22 cellular contexts compared by ENCODE assay signal in genomic region chr3:127070776-127071175, GRCh38.
DNase-seq lines count a peak whose midpoint lies in the region; ATAC-seq, FAIRE-seq and TF ChIP-seq lines count a peak whose summit lies in the region.
"Had no signal": no experiment of that assay in that cellular context is flagged by ENCODE, and none has a peak within 500 bp of the region (broad histone marks: within the 10 kb centered on the region; RNA-seq: fewer than 3 reads in every experiment).

No MANE protein-coding gene starts in this region.

- TF ChIP-seq RAD21 in H1 (IDR thresholded peaks at IDR 0.05 in 1 of 2, conservative IDR thresholded peaks at IDR 0.05 in 1 of 2; ENCODE audit: low read depth in 2 of 2, low read length in 2 of 2): no peak

- intact Hi-C loops in cardiac septum (cut with DNase I): no loop called here

- H3K4me3 ChIP-seq in right atrium auricular region (no peak overlapping the region), H1 (ENCODE audit: extremely low read depth in 1 of 4, insufficient read depth in 2 of 4, low read depth in 3 of 4, low read length in 4 of 4) (no peak overlapping the region), neuronal stem cell (ENCODE audit: low read length in 2 of 2) (peak overlapping the region in 1 of 2 donors; percentile 58), suprapubic skin (no peak overlapping the region)
- H3K4me3 ChIP-seq: A549; BLaER1 treated with 17β-estradiol and CSF1 and Interleukin-3, amounts not matched to agents 10 nM and 100 nM; PC-9; SK-N-MC had no signal

- DNase-seq in cardiac septum (ENCODE audit: low spot score) (peak; percentile 68), right atrium auricular region (ENCODE audit: low spot score) (no peak), H1 (ENCODE audit: low read depth in 1 of 2, low spot score in 2 of 2) (no peak), neuronal stem cell (ENCODE audit: low spot score) (no peak), suprapubic skin (ENCODE audit: low spot score in 2 of 2) (peak; percentile 44 to 69), SHP77 (lab: John Stamatoyannopoulos, UW) (no peak), NCI-H1092 (lab: John Stamatoyannopoulos, UW) (no peak)
- DNase-seq: AML-193; CD4-positive, alpha-beta T cell; H7; Karpas-422; MV-4-11; NCI-H2029 treated with DMSO at 0.1 percent for 48 hours; NCI-H446 treated with DMSO at 0.1 percent for 48 hours; NCI-H526 treated with DMSO at 0.1 percent for 48 hours; PC-9; SIG-M5 had no signal

- H3K4me1 ChIP-seq in right atrium auricular region (peaks cover 0 to 8% of the 10 kb centered on the region in 2 donors), H1 (replicated peaks in 1 of 4; ENCODE audit: control insufficient read depth in 3 of 4, insufficient read depth in 4 of 4, low read length in 3 of 4) (no peaks in the 10 kb centered on the region), neuronal stem cell (ENCODE audit: control insufficient read depth in 2 of 2, insufficient read depth in 1 of 2, low read depth in 1 of 2, low read length in 2 of 2) (no peaks in the 10 kb centered on the region), suprapubic skin (peaks cover 64% of the 10 kb centered on the region)
- H3K4me1 ChIP-seq: A549 had no signal

- TF ChIP-seq CTCF in right atrium auricular region (IDR thresholded peaks at IDR 0.05) (no peak), H1 (IDR thresholded peaks at IDR 0.05; ENCODE audit: control extremely low read depth in 1 of 3, insufficient read depth in 1 of 3, low read depth in 1 of 3, low read length in 3 of 3) (no peak), suprapubic skin (IDR thresholded peaks at IDR 0.05) (no peak)

- H2BK120ac ChIP-seq in H1 (replicated peaks; ENCODE audit: low read depth, low read length) (no peak overlapping the region), neuronal stem cell (ENCODE audit: low read depth, low read length) (no peak overlapping the region)

- H2AK5ac ChIP-seq in H1 (ENCODE audit: low read depth, low read length) (no peak overlapping the region), neuronal stem cell (ENCODE audit: low read depth, low read length) (peak overlapping the region; percentile 2)

- no peaks in the 10 kb centered on the region for H3K27me3 ChIP-seq in right atrium auricular region
- H3K27me3 ChIP-seq in H1 (replicated peaks in 1 of 4; ENCODE audit: control insufficient read depth in 3 of 4, extremely low read depth in 1 of 4, insufficient read depth in 3 of 4, low read length in 3 of 4): no peaks in the 10 kb centered on the region
- peaks cover 0 to 14% (median 0%) of the 10 kb centered on the region in 3 experiments for H3K27me3 ChIP-seq in neuronal stem cell (ENCODE audit: control insufficient read depth in 3 of 3, insufficient read depth in 3 of 3, low read depth in 1 of 3, low read length in 3 of 3)
- peaks cover 2% of the 10 kb centered on the region for H3K27me3 ChIP-seq in suprapubic skin

- no peaks in the 10 kb centered on the region for H4K20me1 ChIP-seq in H1 (replicated peaks in 1 of 2; ENCODE audit: control insufficient read depth in 1 of 2, insufficient read depth in 2 of 2, low read length in 2 of 2)

- H3K14ac ChIP-seq in H1 (ENCODE audit: insufficient read length) (no peak overlapping the region), neuronal stem cell (ENCODE audit: low read length) (peak overlapping the region; percentile 22)

- CTCF ChIA-PET in H1 (lab: Charles Lee; ENCODE audit: partially characterized antibody): no interaction called here

- H3K9me3 ChIP-seq in right atrium auricular region: no peaks in the 10 kb centered on the region
- no peaks in the 10 kb centered on the region; a peak in 1 of 4 replicates for H3K9me3 ChIP-seq in H1 (ENCODE audit: insufficient read depth in 2 of 2, low read depth in 1 of 2, low read length in 1 of 2)
- H3K9me3 ChIP-seq in neuronal stem cell (replicated peaks in 1 of 2; ENCODE audit: control insufficient read depth in 2 of 2, insufficient read depth in 1 of 2, low read depth in 1 of 2, low read length in 2 of 2): peaks cover 0 to 3% of the 10 kb centered on the region in 2 donors
- H3K9me3 ChIP-seq in suprapubic skin: no peaks in the 10 kb centered on the region
- H3K9me3 ChIP-seq: A549 had no signal

- POLR2A ChIA-PET in H1 (lab: Charles Lee; ENCODE audit: partially characterized antibody): no interaction called here

- no peak overlapping the region for H3K9ac ChIP-seq in H1 (replicated peaks in 1 of 4; ENCODE audit: extremely low read depth in 1 of 4, low read depth in 3 of 4, low read length in 3 of 4)
- no peak overlapping the region for H3K9ac ChIP-seq in neuronal stem cell (ENCODE audit: low read depth, low read length, poor library complexity)
- H3K9ac ChIP-seq: BLaER1 treated with 17β-estradiol and CSF1 and Interleukin-3, amounts not matched to agents 10 nM and 100 nM had no signal

- no peak for ATAC-seq in activated CD4-positive, CD25-positive, alpha-beta regulatory T cell treated with anti-CD3 and anti-CD28 coated beads, Interleukin-2, amount 50 U/mL, for 24 hours
- ATAC-seq: A549 had no signal

- H3K36me3 ChIP-seq in right atrium auricular region (no peaks in the 10 kb centered on the region), H1 (ENCODE audit: control insufficient read depth in 2 of 4, insufficient read depth in 4 of 4, low read length in 3 of 4) (no peaks in the 10 kb centered on the region), neuronal stem cell (replicated peaks in 1 of 2; ENCODE audit: control insufficient read depth in 2 of 2, insufficient read depth in 2 of 2, low read length in 2 of 2) (no peaks in the 10 kb centered on the region), suprapubic skin (no peaks in the 10 kb centered on the region)
- H3K36me3 ChIP-seq: BLaER1 treated with 17β-estradiol and CSF1 and Interleukin-3, amounts not matched to agents 10 nM and 100 nM had no signal

- H2BK12ac ChIP-seq in H1 (ENCODE audit: low read depth, low read length) (no peak overlapping the region), neuronal stem cell (ENCODE audit: low read length) (no peak overlapping the region)

- no peak overlapping the region for H2BK20ac ChIP-seq in H1 (ENCODE audit: low read length)

- H4K5ac ChIP-seq in H1 (ENCODE audit: insufficient read length, low read depth, low read length): no peak overlapping the region

- H2BK15ac ChIP-seq in H1 (ENCODE audit: low read length) (no peak overlapping the region), neuronal stem cell (ENCODE audit: low read length) (no peak overlapping the region)

- no peaks in the 10 kb centered on the region for H3K79me2 ChIP-seq in H1 (ENCODE audit: control insufficient read depth in 1 of 2, insufficient read depth in 2 of 2, low read length in 2 of 2)

- H2BK5ac ChIP-seq in H1 (ENCODE audit: low read depth, low read length) (no peak overlapping the region), neuronal stem cell (ENCODE audit: low read length) (no peak overlapping the region)

- no peak for FAIRE-seq in H1 (lab: Jason Lieb, UNC)
- FAIRE-seq: A549, D721Med had no signal

- H3K4ac ChIP-seq in H1 (replicated peaks; ENCODE audit: insufficient read length, low read depth, low read length): no peak overlapping the region
- H3K4ac ChIP-seq in neuronal stem cell (ENCODE audit: low read length): no peak overlapping the region

- H2AFZ ChIP-seq in H1 (ENCODE audit: low read length) (no peak overlapping the region), neuronal stem cell (ENCODE audit: low read length) (no peak overlapping the region)
- H2AFZ ChIP-seq: PC-9 had no signal

- H4K8ac ChIP-seq in H1 (ENCODE audit: extremely low read depth, insufficient read depth, low read length) (no peak overlapping the region; the same call in 1 of the 2 replicates), neuronal stem cell (ENCODE audit: low read depth, low read length) (no peak overlapping the region)

- H3K4me2 ChIP-seq in H1 (ENCODE audit: insufficient read depth in 1 of 2, low read depth in 2 of 2, low read length in 2 of 2) (no peak overlapping the region), neuronal stem cell (ENCODE audit: insufficient read depth, low read length, poor library complexity, severe bottlenecking) (no peak overlapping the region)
- H3K4me2 ChIP-seq: A549; BLaER1 treated with 17β-estradiol and CSF1 and Interleukin-3, amounts not matched to agents 10 nM and 100 nM; PC-9 had no signal

- peak overlapping the region; percentile 37 for H3K56ac ChIP-seq in H1 (replicated peaks; ENCODE audit: insufficient read length, low read depth, low read length)

- H3K23ac ChIP-seq in H1 (ENCODE audit: insufficient read length) (no peak overlapping the region), neuronal stem cell (ENCODE audit: low read depth, low read length, poor library complexity) (no peak overlapping the region)

- no peak overlapping the region for H3K18ac ChIP-seq in H1 (ENCODE audit: extremely low read depth, low read length)
- peak overlapping the region; percentile 4 for H3K18ac ChIP-seq in neuronal stem cell (ENCODE audit: low read length)

- no peak for TF ChIP-seq POLR2A in H1 (IDR thresholded peaks at IDR 0.05; ENCODE audit: control extremely low read depth in 1 of 2, low read depth in 2 of 2, low read length in 2 of 2)
- no peak for TF ChIP-seq POLR2A in suprapubic skin (IDR thresholded peaks at IDR 0.05)

- TF ChIP-seq EP300 in H1 (IDR thresholded peaks at IDR 0.05; ENCODE audit: borderline replicate concordance in 1 of 2, low read depth in 2 of 2, low read length in 2 of 2): no peak
- no peak for TF ChIP-seq EP300 in suprapubic skin (IDR thresholded peaks at IDR 0.05)

- H3K23me2 ChIP-seq in H1 (ENCODE audit: low read depth, low read length): no peaks in the 10 kb centered on the region

- WGBS in H1 (ENCODE audit: extremely low coverage in 1 of 2, insufficient coverage in 1 of 2, insufficient read length in 1 of 2, insufficient replicate concordance in 2 of 2, low coverage in 1 of 2, low lambda C conversion rate in 2 of 2, missing lambda C conversion rate in 1 of 2), 2 experiments: 89% methylated on average over 9 of the region's 9 CpGs; no CpG with 5 or more reads in 1 of the 2 experiments
- WGBS in neuronal stem cell (ENCODE audit: extremely low coverage in 2 of 2, insufficient read length in 2 of 2, insufficient replicate concordance in 1 of 2), 2 donors: no CpG with 5 or more reads among the region's 9 CpGs
- WGBS in suprapubic skin: 91% methylated on average over 9 of the region's 9 CpGs

- H3K79me1 ChIP-seq in H1 (ENCODE audit: low read depth, low read length): no peaks in the 10 kb centered on the region; the same call in 1 of the 2 replicates
- H3K79me1 ChIP-seq in neuronal stem cell (ENCODE audit: low read depth, low read length): no peaks in the 10 kb centered on the region

- H3K27ac ChIP-seq in right atrium auricular region (no peak overlapping the region), H1 (ENCODE audit: low read depth, low read length) (no peak overlapping the region), neuronal stem cell (replicated peaks; ENCODE audit: low read length) (no peak overlapping the region), suprapubic skin (no peak overlapping the region)
- H3K27ac ChIP-seq: A549; BLaER1 treated with 17β-estradiol and CSF1 and Interleukin-3, amounts not matched to agents 10 nM and 100 nM; PC-9; SK-N-MC had no signal

- H4K91ac ChIP-seq in H1 (replicated peaks; ENCODE audit: insufficient read length, low read length) (no peak overlapping the region), neuronal stem cell (ENCODE audit: low read depth, low read length, poor library complexity) (peak overlapping the region; percentile 1)

TF ChIP-seq in H1, 55 proteins besides CTCF, POLR2A, EP300 and RAD21 (continues in another document):
- TF ChIP-seq POLR2AphosphoS5 (IDR thresholded peaks at IDR 0.05; ENCODE audit: low read depth, low read length) (no peak), HDAC6 (IDR thresholded peaks at IDR 0.05; ENCODE audit: low read depth, low read length) (no peak)

Comparison
In these comparisons a context has a peak if more than half of its experiments do, and no peak if none do; other contexts are left out.
1. DNase-seq: peak in cardiac septum (single experiment) and suprapubic skin (2 of 2); none in right atrium auricular region (single experiment), H1 (0 of 2), neuronal stem cell (single experiment), SHP77 (0 of 2) and NCI-H1092 (single experiment).